In genomic region chr9:4762108-4762888, GRCh38 we compare ENCODE assay signal across 7 cellular contexts. TPM values are rescaled to one million over a fixed set of nuclear protein-coding genes. Genes with fewer than 3 reads are reported as not detected.
DNase-seq lines count a peak whose midpoint lies in the region; ATAC-seq and TF ChIP-seq lines count a peak whose summit lies in the region.

No MANE protein-coding gene starts in this region.

- WGBS in spleen, 5 donors: 12 to 18% (median 17%) methylated on average over 22 of the region's 22 CpGs

- H3K27me3 ChIP-seq in brain microvascular endothelial cell (replicated peaks) (no peaks in the 10 kb centered on the region), spleen (replicated peaks in 1 of 7) (no peaks in the 10 kb centered on the region)

- peaks cover 7 to 53% (median 34%) of the 10 kb centered on the region in 6 donors for H3K4me1 ChIP-seq in spleen

- no peaks in the 10 kb centered on the region for H3K36me3 ChIP-seq in brain microvascular endothelial cell (replicated peaks)
- no peaks in the 10 kb centered on the region for H3K36me3 ChIP-seq in spleen

- no peak overlapping the region for H3K4me3 ChIP-seq in brain microvascular endothelial cell (ENCODE audit: low read depth, low read length)
- H3K4me3 ChIP-seq in spleen: peak overlapping the region in 6 of 8 donors; percentile 17 to 58 (median 26)

- in situ Hi-C loops in brain microvascular endothelial cell (cut with HindIII; ENCODE audit: low pct_ligation_motif_present, low sequenced_read_pairs): no loop called here

- H3K9me3 ChIP-seq in spleen: no peaks in the 10 kb centered on the region

- ATAC-seq in GM18499 (IDR thresholded peaks at IDR 0.05; ENCODE audit: insufficient read depth, unreplicated experiment) (peak; percentile 80), HG02798 (IDR thresholded peaks at IDR 0.05; ENCODE audit: poor library complexity, unreplicated experiment) (peak; percentile 91)

- DNase-seq in NCI-H1436 (lab: John Stamatoyannopoulos, UW): peak; percentile 61
- peak; percentile 52 for DNase-seq in UCSD-AML1 (lab: John Stamatoyannopoulos, UW; ENCODE audit: unreplicated experiment)
- peak; percentile 62 for DNase-seq in brain microvascular endothelial cell
- DNase-seq in iPS-NIHi11 (ENCODE audit: low spot score): peak; percentile 67
- DNase-seq in spleen: peak; percentile 87

- TF ChIP-seq POLR2A in spleen (IDR thresholded peaks at IDR 0.05): no peak

- intact Hi-C loops in spleen (cut with DNase I; ENCODE audit: low total_unique reads): loop anchor here (5.0 to 10.0 kb wide), 4 partner anchors 35 to 843 kb away; partner anchors contain the start of gene JAK2

- TF ChIP-seq CTCF in brain microvascular endothelial cell (IDR thresholded peaks at IDR 0.05; ENCODE audit: low read depth, low read length, missing control alignments) (peak; percentile 84), spleen (IDR thresholded peaks at IDR 0.05 in 8 of 11, conservative IDR thresholded peaks at IDR 0.05 in 3 of 11) (peak; percentile 62 to 94 (median 87))

- H3K27ac ChIP-seq in brain microvascular endothelial cell (no peak overlapping the region), spleen (peak overlapping the region in 7 of 8 donors; percentile 73 to 94 (median 86))

RNA-seq across cellular contexts. Expression of gene AK3, which starts 21.3 kb away (rescaled TPM):
- total RNA-seq in spleen: 10 to 100 TPM; 28.1 to 65.3 (median 51.3) TPM
- polyA plus RNA-seq in spleen: 10 to 100 TPM; 21.3 to 34.3 (median 25.9) TPM

RNA-seq across cellular contexts. Expression of gene RCL1, which starts 30.4 kb away (rescaled TPM):
- 10 to 100 TPM; 16.8 to 29.4 (median 23.3) TPM for total RNA-seq in spleen
- polyA plus RNA-seq in spleen: 10 to 100 TPM; 11.8 to 15.3 (median 12.2) TPM
